Comparison of ENCODE assay signal across 1 cellular context in genomic region chrX:154096140-154097002, GRCh38.
TF ChIP-seq lines count a peak whose summit lies in the region.

No MANE protein-coding gene starts in this region.

TF ChIP-seq in HEK293, 187 proteins besides CTCF, POLR2A, EP300 and RAD21 (continued from another document):
- TF ChIP-seq PRDM10 (tag by site-specific recombination; IDR thresholded peaks at IDR 0.05) (no peak; the same call in none of the 2 replicates), ZNF560 (tag by site-specific recombination; IDR thresholded peaks at IDR 0.05; ENCODE audit: borderline replicate concordance) (no peak), ZNF311 (tag by site-specific recombination; IDR thresholded peaks at IDR 0.05; ENCODE audit: borderline replicate concordance) (no peak), OSR2 (tag by site-specific recombination; IDR thresholded peaks at IDR 0.05) (peak; percentile 43; the same call in 1 of the 2 replicates), ZFHX2 (tag by site-specific recombination; conservative IDR thresholded peaks at IDR 0.05) (0 out of 2 replicates have a peak, but pooled peaks have one; percentile 9), ZNF561 (tag by site-specific recombination; IDR thresholded peaks at IDR 0.05; ENCODE audit: borderline replicate concordance) (peak; percentile 100), ZBTB17 (tag by site-specific recombination; IDR thresholded peaks at IDR 0.05) (peak; percentile 73), ZNF423 (tag by site-specific recombination; IDR thresholded peaks at IDR 0.05) (peak; percentile 48; the same call in 1 of the 2 replicates), HOXD13 (CRISPR knock-in tag; IDR thresholded peaks at IDR 0.05; ENCODE audit: borderline replicate concordance) (0 out of 2 replicates have a peak, but pooled peaks have one; percentile 27), ZNF473 (tag by site-specific recombination; IDR thresholded peaks at IDR 0.05) (no peak), ZNF580 (tag by site-specific recombination; IDR thresholded peaks at IDR 0.05) (no peak), ZNF140 (tag by site-specific recombination; IDR thresholded peaks at IDR 0.05) (no peak), ZNF707 (tag by site-specific recombination; IDR thresholded peaks at IDR 0.05) (no peak), EGR2 (tag by site-specific recombination; IDR thresholded peaks at IDR 0.05; ENCODE audit: low read depth) (0 out of 2 replicates have a peak, but pooled peaks have one; percentile 35), ZNF202 (tag by site-specific recombination; IDR thresholded peaks at IDR 0.05; ENCODE audit: borderline replicate concordance) (no peak), ZNF175 (tag by site-specific recombination; IDR thresholded peaks at IDR 0.05) (no peak), ZBTB20 (tag by site-specific recombination; IDR thresholded peaks at IDR 0.05) (no peak), ZNF701 (tag by site-specific recombination; IDR thresholded peaks at IDR 0.05) (no peak), KLF1 (tag by site-specific recombination; IDR thresholded peaks at IDR 0.05) (no peak), ZBTB48 (tag by site-specific recombination; IDR thresholded peaks at IDR 0.05) (no peak), ZIC2 (tag by site-specific recombination; IDR thresholded peaks at IDR 0.05) (no peak), ZNF335 (tag by site-specific recombination; conservative IDR thresholded peaks at IDR 0.05) (peak; percentile 63), ZNF391 (tag by site-specific recombination; IDR thresholded peaks at IDR 0.05; ENCODE audit: borderline replicate concordance, low read depth) (0 out of 2 replicates have a peak, but pooled peaks have one; percentile 24), ZNF768 (tag by site-specific recombination; IDR thresholded peaks at IDR 0.05) (no peak), ZNF692 (tag by site-specific recombination; IDR thresholded peaks at IDR 0.05) (peak; percentile 20; the same call in 1 of the 2 replicates), ZNF529 (tag by site-specific recombination; IDR thresholded peaks at IDR 0.05; ENCODE audit: insufficient replicate concordance) (no peak), PATZ1 (tag by site-specific recombination; IDR thresholded peaks at IDR 0.05) (no peak), ZFP69B (tag by site-specific recombination; IDR thresholded peaks at IDR 0.05) (no peak), ZNF600 (tag by site-specific recombination; IDR thresholded peaks at IDR 0.05) (peak; percentile 76; the same call in 1 of the 2 replicates), ZNF585B (tag by site-specific recombination; IDR thresholded peaks at IDR 0.05) (no peak), ZNF548 (tag by site-specific recombination; IDR thresholded peaks at IDR 0.05) (no peak), ZNF433 (tag by site-specific recombination; IDR thresholded peaks at IDR 0.05; ENCODE audit: low read depth) (no peak)
